ENCODE assay signal across 26 cellular contexts in the genomic region with DNA sequence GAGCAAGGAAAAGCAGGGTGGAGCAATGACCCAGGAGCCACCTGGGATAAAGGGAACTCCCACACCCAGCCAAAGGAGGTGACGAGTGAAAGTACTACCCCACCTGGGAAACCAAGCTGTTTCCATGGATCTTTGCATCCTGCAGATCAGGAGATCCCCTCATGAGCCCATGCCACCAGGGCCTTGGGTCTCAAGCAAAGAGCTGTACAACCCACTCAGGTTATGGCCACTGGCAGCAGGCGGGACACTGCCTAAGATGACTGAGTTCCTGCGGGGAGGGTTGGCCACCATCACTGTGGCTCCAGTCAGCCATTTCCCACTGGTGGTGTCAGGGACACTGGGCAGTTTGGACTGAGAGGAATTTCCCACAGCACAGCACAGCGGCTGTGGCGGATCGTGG.
"Had no signal": no experiment of that assay in that cellular context is flagged by ENCODE, and none has a peak within 500 bp of the region (broad histone marks: within the 10 kb centered on the region; RNA-seq: fewer than 3 reads in every experiment).

No MANE protein-coding gene starts in this region.

- ATAC-seq: activated CD4-positive, alpha-beta T cell treated with anti-CD3 and anti-CD28 coated beads for 36 hours; activated CD8-positive, alpha-beta memory T cell treated with anti-CD3 and anti-CD28 coated beads, Interleukin-2, amount 10 ng/mL, durations not matched to agents 7 days and 5 days; activated CD8-positive, alpha-beta T cell treated with anti-CD3 and anti-CD28 coated beads, Interleukin-2, amount 10 ng/mL, durations not matched to agents 7 days and 5 days; activated T-cell treated with anti-CD3 and anti-CD28 coated beads, Interleukin-2, amount 50 U/mL, for 72 hours; body of pancreas; gastroesophageal sphincter had no signal

- H3K4me3 Mint-ChIP-seq: activated CD4-positive, alpha-beta memory T cell treated with anti-CD3 and anti-CD28 coated beads for 36 hours; activated CD4-positive, alpha-beta T cell treated with anti-CD3 and anti-CD28 coated beads for 36 hours; activated CD4-positive, alpha-beta T cell treated with anti-CD3 and anti-CD28 coated beads, Interleukin-2, amount 10 ng/mL, durations not matched to agents 24 days and 14 days; activated CD8-positive, alpha-beta memory T cell treated with anti-CD3 and anti-CD28 coated beads, Interleukin-2, amount 10 ng/mL, durations not matched to agents 7 days and 5 days; activated CD8-positive, alpha-beta T cell treated with anti-CD3 and anti-CD28 coated beads, Interleukin-2, amount 10 ng/mL, durations not matched to agents 7 days and 5 days; activated naive CD8-positive, alpha-beta T cell; activated T-cell treated with anti-CD3 and anti-CD28 coated beads, Interleukin-2, amount 50 U/mL, for 24 hours; activated T-cell treated with anti-CD3 and anti-CD28 coated beads, Interleukin-2, amount 50 U/mL, for 72 hours; endodermal cell had no signal

- H3K4me1 ChIP-seq: body of pancreas, colonic mucosa, esophagus muscularis mucosa, gastroesophageal sphincter had no signal

- H3K4me1 Mint-ChIP-seq: activated CD4-positive, alpha-beta T cell treated with anti-CD3 and anti-CD28 coated beads for 36 hours; activated CD4-positive, alpha-beta T cell treated with anti-CD3 and anti-CD28 coated beads, Interleukin-2, amount 10 ng/mL, durations not matched to agents 24 days and 14 days; activated CD8-positive, alpha-beta memory T cell treated with anti-CD3 and anti-CD28 coated beads, Interleukin-2, amount 10 ng/mL, durations not matched to agents 7 days and 5 days; endodermal cell had no signal

- H3K9me3 ChIP-seq: body of pancreas, colonic mucosa, esophagus muscularis mucosa had no signal

- H3K4me3 ChIP-seq: body of pancreas, colonic mucosa, esophagus muscularis mucosa, gastroesophageal sphincter had no signal

- H3K27me3 Mint-ChIP-seq: activated CD4-positive, alpha-beta memory T cell treated with anti-CD3 and anti-CD28 coated beads for 36 hours; activated CD4-positive, alpha-beta T cell treated with anti-CD3 and anti-CD28 coated beads for 36 hours; activated CD4-positive, alpha-beta T cell treated with anti-CD3 and anti-CD28 coated beads, Interleukin-2, amount 10 ng/mL, durations not matched to agents 24 days and 14 days; activated CD8-positive, alpha-beta memory T cell treated with anti-CD3 and anti-CD28 coated beads, Interleukin-2, amount 10 ng/mL, durations not matched to agents 7 days and 5 days; activated naive CD8-positive, alpha-beta T cell; activated T-cell treated with anti-CD3 and anti-CD28 coated beads, Interleukin-2, amount 50 U/mL, for 24 hours had no signal

- H3K36me3 ChIP-seq: colonic mucosa, esophagus muscularis mucosa, gastroesophageal sphincter had no signal

- H3K36me3 Mint-ChIP-seq: activated CD4-positive, alpha-beta memory T cell treated with anti-CD3 and anti-CD28 coated beads for 36 hours; activated CD8-positive, alpha-beta memory T cell treated with anti-CD3 and anti-CD28 coated beads, Interleukin-2, amount 10 ng/mL, durations not matched to agents 7 days and 5 days; activated naive CD8-positive, alpha-beta T cell had no signal

- H3K27ac ChIP-seq: body of pancreas, colonic mucosa, esophagus muscularis mucosa, gastroesophageal sphincter had no signal

- H3K27me3 ChIP-seq: body of pancreas, colonic mucosa, esophagus muscularis mucosa, gastroesophageal sphincter had no signal

- H3K27ac Mint-ChIP-seq: activated CD4-positive, alpha-beta memory T cell treated with anti-CD3 and anti-CD28 coated beads for 36 hours; activated CD4-positive, alpha-beta T cell treated with anti-CD3 and anti-CD28 coated beads for 36 hours; activated CD4-positive, alpha-beta T cell treated with anti-CD3 and anti-CD28 coated beads, Interleukin-2, amount 10 ng/mL, durations not matched to agents 24 days and 14 days; activated CD8-positive, alpha-beta memory T cell treated with anti-CD3 and anti-CD28 coated beads, Interleukin-2, amount 10 ng/mL, durations not matched to agents 7 days and 5 days; activated CD8-positive, alpha-beta T cell treated with anti-CD3 and anti-CD28 coated beads, Interleukin-2, amount 10 ng/mL, durations not matched to agents 7 days and 5 days; activated naive CD8-positive, alpha-beta T cell; activated T-cell treated with anti-CD3 and anti-CD28 coated beads, Interleukin-2, amount 50 U/mL, for 24 hours; activated T-cell treated with anti-CD3 and anti-CD28 coated beads, Interleukin-2, amount 50 U/mL, for 72 hours; endodermal cell had no signal

- DNase-seq: activated CD4-positive, alpha-beta memory T cell treated with anti-CD3 and anti-CD28 coated beads for 36 hours; activated CD4-positive, alpha-beta T cell treated with anti-CD3 and anti-CD28 coated beads for 36 hours; activated CD4-positive, alpha-beta T cell treated with anti-CD3 and anti-CD28 coated beads, Interleukin-2, amount 10 ng/mL, durations not matched to agents 24 days and 14 days; activated CD4-positive, CD25-positive, alpha-beta regulatory T cell; activated CD4-positive, CD25-positive, alpha-beta regulatory T cell treated with anti-CD3 and anti-CD28 coated beads, Interleukin-2, amount 50 U/mL, for 72 hours; activated CD8-positive, alpha-beta memory T cell treated with anti-CD3 and anti-CD28 coated beads, Interleukin-2, amount 10 ng/mL, durations not matched to agents 7 days and 5 days; activated CD8-positive, alpha-beta memory T cell treated with anti-CD3 and anti-CD28 coated beads, Interleukin-2, amount 50 U/mL, for 48 hours; activated CD8-positive, alpha-beta T cell treated with anti-CD3 and anti-CD28 coated beads, Interleukin-2, amount 10 ng/mL, durations not matched to agents 7 days and 5 days; activated gamma-delta T cell treated with Interleukin-2 at 50 U/mL for 16 hours; activated naive CD4-positive, alpha-beta T cell treated with anti-CD3 and anti-CD28 coated beads, Interleukin-2, amount 50 U/mL, for 16 hours; activated naive CD4-positive, alpha-beta T cell treated with Interleukin-2 at 50 U/mL for 16 hours; activated T-cell treated with anti-CD3 and anti-CD28 coated beads for 4 hours; activated T-cell treated with anti-CD3 and anti-CD28 coated beads, Interleukin-2, amount 50 U/mL, for 24 hours; activated T-cell treated with anti-CD3 and anti-CD28 coated beads, Interleukin-2, amount 50 U/mL, for 72 hours; amniotic stem cell; anterior cingulate cortex; body of pancreas; caudate nucleus; colonic mucosa; effector memory CD4-positive, alpha-beta T cell; foreskin melanocyte; T-helper 2 cell had no signal
